Comparison of ENCODE assay signal across 10 cellular contexts in genomic region chr6:70538364-70538763, GRCh38. TPM values are rescaled to one million over a fixed set of nuclear protein-coding genes. Genes with fewer than 3 reads are reported as not detected.
DNase-seq lines count a peak whose midpoint lies in the region; ATAC-seq and TF ChIP-seq lines count a peak whose summit lies in the region.
"Had no signal": no experiment of that assay in that cellular context is flagged by ENCODE, and none has a peak within 500 bp of the region (broad histone marks: within the 10 kb centered on the region; RNA-seq: fewer than 3 reads in every experiment).

No MANE protein-coding gene starts in this region.

- H3K9me3 Mint-ChIP-seq in chondrocyte (ENCODE audit: low read depth): no peaks in the 10 kb centered on the region
- H3K9me3 Mint-ChIP-seq: activated naive CD8-positive, alpha-beta T cell treated with anti-CD3 and anti-CD28 coated beads, Interleukin-2, amount 50 U/mL, for 24 hours had no signal

- no peak for TF ChIP-seq POLR2A in prostate gland (IDR thresholded peaks at IDR 0.05)

- TF ChIP-seq CTCF in chondrocyte (IDR thresholded peaks at IDR 0.05) (no peak), prostate gland (IDR thresholded peaks at IDR 0.05) (no peak)

- H3K27me3 ChIP-seq in BLaER1 treated with 17β-estradiol and CSF1 and Interleukin-3, amounts not matched to agents 10 nM and 100 nM: no peaks in the 10 kb centered on the region
- no peaks in the 10 kb centered on the region for H3K27me3 ChIP-seq in prostate gland (replicated peaks; ENCODE audit: insufficient read depth)

- H4K20me1 ChIP-seq in BLaER1 treated with 17β-estradiol and CSF1 and Interleukin-3, amounts not matched to agents 10 nM and 100 nM: no peaks in the 10 kb centered on the region

- 0 out of 22 replicates have a peak, but pooled peaks cover 0 to 11% (median 0%) of the 10 kb centered on the region in 11 experiments for H3K9me3 ChIP-seq in BLaER1 treated with 17β-estradiol and CSF1 and Interleukin-3, amounts not matched to agents 10 nM and 100 nM (replicated peaks in 1 of 11)
- H3K9me3 ChIP-seq in prostate gland: no peaks in the 10 kb centered on the region

- H3K27ac ChIP-seq in BLaER1 treated with 17β-estradiol and CSF1 and Interleukin-3, amounts not matched to agents 10 nM and 100 nM: peak overlapping the region in 6 of 11 experiments; percentile 16 to 64 (median 49); a peak in 8 of 22 replicates
- H3K27ac ChIP-seq in prostate gland: no peak overlapping the region

- H3K36me3 Mint-ChIP-seq in chondrocyte (ENCODE audit: low read depth): peaks cover 10% of the 10 kb centered on the region

- ATAC-seq in GM19035 (IDR thresholded peaks at IDR 0.05; ENCODE audit: unreplicated experiment) (peak; percentile 72), HG02642 (IDR thresholded peaks at IDR 0.05; ENCODE audit: poor library complexity, unreplicated experiment) (peak; percentile 62), HG03442 (IDR thresholded peaks at IDR 0.05; ENCODE audit: unreplicated experiment) (peak; percentile 78)
- ATAC-seq: activated naive CD8-positive, alpha-beta T cell treated with anti-CD3 and anti-CD28 coated beads, Interleukin-2, amount 50 U/mL, for 24 hours had no signal

- no peaks in the 10 kb centered on the region for H3K27me3 Mint-ChIP-seq in chondrocyte (ENCODE audit: low read depth)
- H3K27me3 Mint-ChIP-seq: activated naive CD8-positive, alpha-beta T cell treated with anti-CD3 and anti-CD28 coated beads, Interleukin-2, amount 50 U/mL, for 24 hours had no signal

- DNase-seq in OCI-M1 (lab: John Stamatoyannopoulos, UW): no peak
- DNase-seq in chondrocyte (ENCODE audit: low spot score): no peak
- DNase-seq in prostate gland (ENCODE audit: low spot score): no peak
- no peak for DNase-seq in SHP77 treated with DMSO at 0.1 percent for 48 hours (lab: John Stamatoyannopoulos, UW)
- DNase-seq: activated naive CD8-positive, alpha-beta T cell treated with anti-CD3 and anti-CD28 coated beads, Interleukin-2, amount 50 U/mL, for 24 hours; NCI-H1694 treated with DMSO at 0.1 percent for 48 hours had no signal

- H3K4me3 Mint-ChIP-seq in chondrocyte (ENCODE audit: unreplicated experiment): no peak overlapping the region
- H3K4me3 Mint-ChIP-seq: activated naive CD8-positive, alpha-beta T cell treated with anti-CD3 and anti-CD28 coated beads, Interleukin-2, amount 50 U/mL, for 24 hours had no signal

- H3K27ac Mint-ChIP-seq in chondrocyte (ENCODE audit: unreplicated experiment): no peak overlapping the region
- H3K27ac Mint-ChIP-seq: activated naive CD8-positive, alpha-beta T cell treated with anti-CD3 and anti-CD28 coated beads, Interleukin-2, amount 50 U/mL, for 24 hours had no signal

- peaks cover 0 to 26% (median 12%) of the 10 kb centered on the region in 10 experiments; a peak in 15 of 20 replicates for H3K4me1 ChIP-seq in BLaER1 treated with 17β-estradiol and CSF1 and Interleukin-3, amounts not matched to agents 10 nM and 100 nM
- no peaks in the 10 kb centered on the region for H3K4me1 ChIP-seq in prostate gland (replicated peaks)

- intact Hi-C loops in prostate gland (cut with DNase I): no loop called here

- no peaks in the 10 kb centered on the region for H3K4me1 Mint-ChIP-seq in chondrocyte (ENCODE audit: low read depth)
- H3K4me1 Mint-ChIP-seq: activated naive CD8-positive, alpha-beta T cell treated with anti-CD3 and anti-CD28 coated beads, Interleukin-2, amount 50 U/mL, for 24 hours had no signal

- no peak overlapping the region for H3K4me3 ChIP-seq in BLaER1 treated with 17β-estradiol and CSF1 and Interleukin-3, amounts not matched to agents 10 nM and 100 nM
- H3K4me3 ChIP-seq in prostate gland: no peak overlapping the region

- peak overlapping the region in 4 of 11 experiments; percentile 10 to 74 (median 34); a peak in 5 of 22 replicates for H3K4me2 ChIP-seq in BLaER1 treated with 17β-estradiol and CSF1 and Interleukin-3, amounts not matched to agents 10 nM and 100 nM

- H3K9ac ChIP-seq in BLaER1 treated with 17β-estradiol and CSF1 and Interleukin-3, amounts not matched to agents 10 nM and 100 nM: no peak overlapping the region

- WGBS in prostate gland: 93% methylated on average over 2 of the region's 2 CpGs

- H3K36me3 ChIP-seq in BLaER1 treated with 17β-estradiol and CSF1 and Interleukin-3, amounts not matched to agents 10 nM and 100 nM: peaks cover 12 to 66% (median 41%) of the 10 kb centered on the region in 11 experiments
- no peaks in the 10 kb centered on the region for H3K36me3 ChIP-seq in prostate gland

RNA-seq across cellular contexts. Expression of gene SDHAF4, which starts 28.4 kb away (rescaled TPM):
- total RNA-seq in chondrocyte (9.0 to 10.4 TPM (median 9.4 TPM) in 3 replicates), prostate gland (1 to 10 TPM; 8.5 to 8.8 TPM)

Comparison
In these comparisons a context has a peak if more than half of its experiments do, and no peak if none do; other contexts are left out.
1. H3K27ac ChIP-seq: peak in BLaER1 treated with 17β-estradiol and CSF1 and Interleukin-3, amounts not matched to agents 10 nM and 100 nM (6 of 11); none in prostate gland (0 of 2).
2. Peak in every context shown above with its lines, with median percentiles within 50 percentile points of each other: ATAC-seq.